Comparison of ENCODE assay signal across 22 cellular contexts in the genomic region with DNA sequence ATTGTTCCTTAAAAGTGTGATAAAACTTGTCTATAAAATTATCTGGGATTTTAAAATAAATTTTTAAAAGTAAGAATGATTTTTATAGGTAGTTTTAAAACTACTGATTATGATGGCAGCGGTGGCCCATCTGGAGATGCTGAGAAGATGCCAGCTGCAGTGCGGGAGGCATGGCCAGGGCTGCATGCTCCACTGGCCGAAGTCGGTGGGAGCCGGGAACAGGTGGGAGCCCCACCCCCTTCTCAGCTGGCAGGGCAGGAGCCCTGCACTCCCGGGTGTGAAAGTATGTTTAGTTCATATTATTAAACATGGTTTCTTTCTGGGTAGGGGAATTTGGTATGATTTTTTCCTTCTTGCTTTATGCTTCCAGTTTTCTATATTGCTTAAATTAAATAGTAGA.
"Had no signal": no experiment of that assay in that cellular context is flagged by ENCODE, and none has a peak within 500 bp of the region (broad histone marks: within the 10 kb centered on the region; RNA-seq: fewer than 3 reads in every experiment).

No MANE protein-coding gene starts in this region.

- H3K4me1 ChIP-seq: esophagus muscularis mucosa, gastrocnemius medialis, stomach, transverse colon had no signal

- DNase-seq: effector memory CD4-positive, alpha-beta T cell; gastrocnemius medialis; kidney; left cardiac atrium; left ventricle myocardium superior; mesenchymal stem cell; midbrain; naive B cell; spleen; stimulated activated CD4-positive, alpha-beta T cell treated with anti-CD3 and anti-CD28 coated beads, Interleukin-15, amount 100 ng/mL, for 24 hours; stimulated activated CD4-positive, alpha-beta T cell treated with anti-CD3 and anti-CD28 coated beads, Interleukin-1b, Interleukin-23, amount 100 ng/mL, for 48 hours; stimulated activated CD4-positive, alpha-beta T cell treated with anti-CD3 and anti-CD28 coated beads, Interleukin-4, amount 100 ng/mL, for 24 hours; stimulated activated naive B cell treated with anti-CD40 and anti-IgM and Interleukin-4, amounts not matched to agents 10 μg/mL and 1 μg/mL and 100 μg/mL, for 72 hours; stomach; substantia nigra; transverse colon had no signal

- H3K4me3 ChIP-seq: esophagus muscularis mucosa, gastrocnemius medialis, lung, spleen, stomach, thoracic aorta, transverse colon had no signal

- H3K36me3 Mint-ChIP-seq: naive B cell; stimulated activated naive B cell treated with anti-CD40 and anti-IgM and Interleukin-4, amounts not matched to agents 10 μg/mL and 1 μg/mL and 100 μg/mL, for 72 hours had no signal

- H3K4me1 Mint-ChIP-seq: naive B cell; nephron; stimulated activated naive B cell treated with anti-CD40 and anti-IgM and Interleukin-4, amounts not matched to agents 10 μg/mL and 1 μg/mL and 100 μg/mL, for 72 hours had no signal

- H3K27me3 ChIP-seq: esophagus muscularis mucosa, gastrocnemius medialis, neutrophil, transverse colon had no signal

- H3K27ac Mint-ChIP-seq: naive B cell; nephron; stimulated activated naive B cell treated with anti-CD40 and anti-IgM and Interleukin-4, amounts not matched to agents 10 μg/mL and 1 μg/mL and 100 μg/mL, for 72 hours had no signal

- H3K4me3 Mint-ChIP-seq: naive B cell; nephron; stimulated activated naive B cell treated with anti-CD40 and anti-IgM and Interleukin-4, amounts not matched to agents 10 μg/mL and 1 μg/mL and 100 μg/mL, for 72 hours had no signal

- H3K27ac ChIP-seq: epithelial cell of prostate, esophagus muscularis mucosa, gastrocnemius medialis, neutrophil, spleen, stomach, thoracic aorta, transverse colon had no signal

- H3K9me3 ChIP-seq: esophagus muscularis mucosa, gastrocnemius medialis, neutrophil, thoracic aorta, transverse colon had no signal

- H3K27me3 Mint-ChIP-seq: naive B cell had no signal

- H3K9me3 Mint-ChIP-seq: nephron had no signal

- H3K36me3 ChIP-seq: esophagus muscularis mucosa, gastrocnemius medialis, neutrophil, spleen, stomach, thoracic aorta, transverse colon had no signal
